ENCODE assay signal across 28 cellular contexts in genomic region chr10:105971460-105971859, GRCh38.
"Had no signal": no experiment of that assay in that cellular context is flagged by ENCODE, and none has a peak within 500 bp of the region (broad histone marks: within the 10 kb centered on the region; RNA-seq: fewer than 3 reads in every experiment).

No MANE protein-coding gene starts in this region.

- H3K9me3 ChIP-seq: colonic mucosa, esophagus muscularis mucosa, esophagus squamous epithelium, gastrocnemius medialis, gastroesophageal sphincter, heart left ventricle, heart right ventricle had no signal

- H3K4me1 ChIP-seq: colonic mucosa, esophagus squamous epithelium, foreskin keratinocyte, gastrocnemius medialis, heart right ventricle had no signal

- H3K27ac ChIP-seq: colonic mucosa, coronary artery, dorsolateral prefrontal cortex, epithelial cell of prostate, esophagus muscularis mucosa, esophagus squamous epithelium, foreskin keratinocyte, gastrocnemius medialis, gastroesophageal sphincter, heart left ventricle, heart right ventricle had no signal

- H3K27me3 ChIP-seq: colonic mucosa, esophagus muscularis mucosa, esophagus squamous epithelium, foreskin keratinocyte, gastrocnemius medialis, gastroesophageal sphincter, heart left ventricle had no signal

- DNase-seq: colonic mucosa; cortex of kidney; dermis blood vessel endothelial cell; dorsolateral prefrontal cortex; effector CD4-positive, alpha-beta T cell; effector CD8-positive, alpha-beta T cell; effector memory CD4-positive, alpha-beta T cell; effector memory CD8-positive, alpha-beta T cell; endodermal cell; erythroblast; esophagus squamous epithelium; foreskin fibroblast; foreskin keratinocyte; foreskin melanocyte; gastrocnemius medialis; glutamatergic neuron; head of caudate nucleus; heart left ventricle; heart right ventricle had no signal

- FAIRE-seq: colon, endometrium, endothelial cell of umbilical vein, frontal cortex had no signal

- H3K4me3 ChIP-seq: colonic mucosa, coronary artery, dorsolateral prefrontal cortex, esophagus muscularis mucosa, esophagus squamous epithelium, gastrocnemius medialis, gastroesophageal sphincter, heart left ventricle, heart right ventricle had no signal

- H3K36me3 ChIP-seq: colonic mucosa, esophagus muscularis mucosa, esophagus squamous epithelium, gastrocnemius medialis, gastroesophageal sphincter, heart left ventricle, heart right ventricle had no signal

- ATAC-seq: effector memory CD8-positive, alpha-beta T cell; esophagus mucosa; foreskin keratinocyte; gastrocnemius medialis; gastroesophageal sphincter; heart left ventricle; heart right ventricle had no signal
